ENCODE assay signal across 1 cellular context in genomic region chr12:131850856-131851559, GRCh38.
A peak's percentile ranks its signal among the peaks of the same experiment; 100 is the strongest.
TF ChIP-seq lines count a peak whose summit lies in the region.

No MANE protein-coding gene starts in this region.

TF ChIP-seq in HepG2, 621 proteins besides CTCF, POLR2A, EP300 and RAD21 (continued from another document and continues in another):
- TF ChIP-seq ATF6 (CRISPR knock-in tag; conservative IDR thresholded peaks at IDR 0.05) (no peak), FUBP1 (CRISPR knock-in tag; IDR thresholded peaks at IDR 0.05; ENCODE audit: borderline replicate concordance) (no peak), ZBTB33 (CRISPR knock-in tag; IDR thresholded peaks at IDR 0.05) (peak; percentile 73), ZNF432 (CRISPR knock-in tag; IDR thresholded peaks at IDR 0.05; ENCODE audit: borderline replicate concordance) (no peak), SSRP1 (CRISPR knock-in tag; IDR thresholded peaks at IDR 0.05) (no peak), JUNB (CRISPR knock-in tag; IDR thresholded peaks at IDR 0.05; ENCODE audit: borderline replicate concordance) (no peak), RARA (CRISPR knock-in tag; IDR thresholded peaks at IDR 0.05) (no peak), HOXA5 (CRISPR knock-in tag; IDR thresholded peaks at IDR 0.05) (no peak), CSRNP1 (CRISPR knock-in tag; IDR thresholded peaks at IDR 0.05) (no peak), CCDC6 (CRISPR knock-in tag; IDR thresholded peaks at IDR 0.05) (no peak), CBX1 (IDR thresholded peaks at IDR 0.05; ENCODE audit: low read depth) (no peak), ZBTB20 (CRISPR knock-in tag; IDR thresholded peaks at IDR 0.05; ENCODE audit: borderline replicate concordance, low read depth) (no peak), SRF (IDR thresholded peaks at IDR 0.05; ENCODE audit: low read depth, low read length) (no peak), SMC3 (IDR thresholded peaks at IDR 0.05; ENCODE audit: low read length) (peak; percentile 33; the same call in 1 of the 2 replicates), TEAD3 (CRISPR knock-in tag; optimal IDR thresholded peaks at IDR 0.05; ENCODE audit: borderline replicate concordance) (peak; percentile 17), TAF1 (CRISPR knock-in tag; IDR thresholded peaks at IDR 0.05) (no peak), ELF3 (CRISPR knock-in tag; IDR thresholded peaks at IDR 0.05) (no peak), PCBP1 (IDR thresholded peaks at IDR 0.05; ENCODE audit: borderline replicate concordance, low read depth, low read length) (no peak), HNF1B (CRISPR knock-in tag; IDR thresholded peaks at IDR 0.05) (0 out of 2 replicates have a peak, but pooled peaks have one; percentile 7), ZNF576 (CRISPR knock-in tag; IDR thresholded peaks at IDR 0.05) (no peak), HMGXB3 (CRISPR knock-in tag; IDR thresholded peaks at IDR 0.05; ENCODE audit: borderline replicate concordance) (no peak), ZNF350 (CRISPR knock-in tag; IDR thresholded peaks at IDR 0.05; ENCODE audit: borderline replicate concordance, low read depth) (0 out of 2 replicates have a peak, but pooled peaks have one; percentile 36), ZNF550 (CRISPR knock-in tag; IDR thresholded peaks at IDR 0.05; ENCODE audit: borderline replicate concordance) (no peak), NR2F1 (CRISPR knock-in tag; IDR thresholded peaks at IDR 0.05) (no peak), POLR2AphosphoS2 (IDR thresholded peaks at IDR 0.05; ENCODE audit: low read depth, low read length) (no peak), ZNF644 (CRISPR knock-in tag; IDR thresholded peaks at IDR 0.05; ENCODE audit: low read depth) (no peak), TFDP1 (CRISPR knock-in tag; IDR thresholded peaks at IDR 0.05; ENCODE audit: borderline replicate concordance) (no peak), ZKSCAN1 (IDR thresholded peaks at IDR 0.05; ENCODE audit: low read length) (no peak), RBAK (CRISPR knock-in tag; IDR thresholded peaks at IDR 0.05) (no peak), TBL1XR1 (IDR thresholded peaks at IDR 0.05; ENCODE audit: borderline replicate concordance, low read length, partially characterized antibody) (no peak), TP53 (CRISPR knock-in tag; conservative IDR thresholded peaks at IDR 0.05) (no peak), SMARCE1 (IDR thresholded peaks at IDR 0.05; ENCODE audit: borderline replicate concordance) (no peak), ZFY (CRISPR knock-in tag; IDR thresholded peaks at IDR 0.05) (0 out of 2 replicates have a peak, but pooled peaks have one; percentile 16), EEA1 (CRISPR knock-in tag; IDR thresholded peaks at IDR 0.05; ENCODE audit: borderline replicate concordance) (no peak), GZF1 (CRISPR knock-in tag; IDR thresholded peaks at IDR 0.05) (no peak), ZSCAN25 (CRISPR knock-in tag; IDR thresholded peaks at IDR 0.05) (no peak), SAP130 (CRISPR knock-in tag; IDR thresholded peaks at IDR 0.05; ENCODE audit: low read depth) (peak; percentile 56), FOXP1 (IDR thresholded peaks at IDR 0.05) (no peak), FOXP1 (CRISPR knock-in tag; IDR thresholded peaks at IDR 0.05) (no peak), PRDM4 (CRISPR knock-in tag; IDR thresholded peaks at IDR 0.05; ENCODE audit: borderline replicate concordance) (no peak), ZGPAT (CRISPR knock-in tag; IDR thresholded peaks at IDR 0.05) (no peak), KLF13 (CRISPR knock-in tag; IDR thresholded peaks at IDR 0.05) (no peak)
